ENCODE assay signal across 8 cellular contexts in genomic region chr19:15702590-15702930, GRCh38. TPM values are rescaled to one million over a fixed set of nuclear protein-coding genes. Genes with fewer than 3 reads are reported as not detected.
A peak's percentile ranks its signal among the peaks of the same experiment; 100 is the strongest.
DNase-seq lines count a peak whose midpoint lies in the region; ATAC-seq and TF ChIP-seq lines count a peak whose summit lies in the region.

No MANE protein-coding gene starts in this region.

- no peak for ATAC-seq in activated T-cell treated with anti-CD3 and anti-CD28 coated beads, Interleukin-2, amount 50 U/mL, for 72 hours (replicated peaks in 1 of 2)
- no peak for ATAC-seq in GM19324 (IDR thresholded peaks at IDR 0.05; ENCODE audit: low FRiP score, unreplicated experiment)

- intact Hi-C loops in MCF 10A (cut with micrococcal nuclease) (no loop called here), vagina (cut with DNase I) (no loop called here)

- peaks cover 1 to 2% of the 10 kb centered on the region in 2 donors for H3K36me3 Mint-ChIP-seq in activated T-cell treated with anti-CD3 and anti-CD28 coated beads, Interleukin-2, amount 50 U/mL, for 72 hours (ENCODE audit: insufficient read depth in 2 of 2)
- no peaks in the 10 kb centered on the region for H3K36me3 Mint-ChIP-seq in MCF 10A (ENCODE audit: insufficient read depth, unreplicated experiment)
- H3K36me3 Mint-ChIP-seq in T-helper 2 cell treated with Interferon-gamma antibody and Interleukin-4, amounts not matched to agents 5 μg/mL and 100 μg/mL, for 36 hours (ENCODE audit: low read depth), result no peaks in the 10 kb centered on the region

- no peak overlapping the region for H3K4me3 Mint-ChIP-seq in activated T-cell treated with anti-CD3 and anti-CD28 coated beads, Interleukin-2, amount 50 U/mL, for 72 hours
- no peak overlapping the region for H3K4me3 Mint-ChIP-seq in MCF 10A (ENCODE audit: unreplicated experiment)
- no peak overlapping the region for H3K4me3 Mint-ChIP-seq in T-helper 2 cell treated with Interferon-gamma antibody and Interleukin-4, amounts not matched to agents 5 μg/mL and 100 μg/mL, for 36 hours

- H3K4me1 ChIP-seq in vagina, result peaks cover 25% of the 10 kb centered on the region

- CTCF ChIA-PET in MCF 10A (lab: Yijun Ruan, JAX), result interaction anchor here (0.6 kb wide), 1 partner anchor 482 kb away, joined by 3 read pairs; no protein-coding TSS in a partner anchor

- no peaks in the 10 kb centered on the region for H3K36me3 ChIP-seq in vagina

- H3K27ac ChIP-seq in vagina, result no peak overlapping the region

- BruUV-seq in MCF 10A (replicated peaks; lab: Mats Ljungman, UMichigan), result no TSS peak

- H3K27me3 ChIP-seq in vagina, result no peaks in the 10 kb centered on the region

- peaks cover 32% of the 10 kb centered on the region for H3K27me3 Mint-ChIP-seq in activated T-cell treated with anti-CD3 and anti-CD28 coated beads, Interleukin-2, amount 50 U/mL, for 72 hours (ENCODE audit: low read depth)
- H3K27me3 Mint-ChIP-seq in MCF 10A (ENCODE audit: insufficient read depth, unreplicated experiment), result no peaks in the 10 kb centered on the region
- H3K27me3 Mint-ChIP-seq in T-helper 2 cell treated with Interferon-gamma antibody and Interleukin-4, amounts not matched to agents 5 μg/mL and 100 μg/mL, for 36 hours (ENCODE audit: low read depth), result no peaks in the 10 kb centered on the region

- no peak for TF ChIP-seq POLR2A in vagina (IDR thresholded peaks at IDR 0.05)

- no peaks in the 10 kb centered on the region for H3K9me3 ChIP-seq in vagina

- no peaks in the 10 kb centered on the region for H3K4me1 Mint-ChIP-seq in activated T-cell treated with anti-CD3 and anti-CD28 coated beads, Interleukin-2, amount 50 U/mL, for 72 hours (ENCODE audit: low read depth)
- H3K4me1 Mint-ChIP-seq in MCF 10A (ENCODE audit: insufficient read depth, unreplicated experiment), result no peaks in the 10 kb centered on the region
- H3K4me1 Mint-ChIP-seq in T-helper 2 cell treated with Interferon-gamma antibody and Interleukin-4, amounts not matched to agents 5 μg/mL and 100 μg/mL, for 36 hours (ENCODE audit: low read depth), result peaks cover 3% of the 10 kb centered on the region

- peak; percentile 8 to 9 for DNase-seq in activated T-cell treated with anti-CD3 and anti-CD28 coated beads, Interleukin-2, amount 50 U/mL, for 72 hours
- no peak for DNase-seq in activated T-cell treated with anti-CD3 and anti-CD28 coated beads, Interleukin-2, amount 50 U/mL, for 1 hour
- peak; percentile 72 for DNase-seq in NCI-H69 (lab: John Stamatoyannopoulos, UW)
- DNase-seq in MCF 10A (ENCODE audit: unreplicated experiment), result peak; percentile 65
- DNase-seq in lung microvascular endothelial cell (ENCODE audit: low read depth in 2 of 2), result peak; percentile 82 to 83
- no peak for DNase-seq in T-helper 2 cell treated with Interferon-gamma antibody and Interleukin-4, amounts not matched to agents 5 μg/mL and 100 μg/mL, for 36 hours (ENCODE audit: low spot score)
- DNase-seq in vagina (ENCODE audit: extremely low spot score in 2 of 2), result no peak

- H3K9me3 Mint-ChIP-seq in activated T-cell treated with anti-CD3 and anti-CD28 coated beads, Interleukin-2, amount 50 U/mL, for 72 hours, result peaks cover 0 to 3% of the 10 kb centered on the region in 2 donors
- peaks cover 9% of the 10 kb centered on the region for H3K9me3 Mint-ChIP-seq in MCF 10A (ENCODE audit: unreplicated experiment)
- no peaks in the 10 kb centered on the region for H3K9me3 Mint-ChIP-seq in T-helper 2 cell treated with Interferon-gamma antibody and Interleukin-4, amounts not matched to agents 5 μg/mL and 100 μg/mL, for 36 hours

- no peak overlapping the region for H3K4me3 ChIP-seq in vagina

- no peak for TF ChIP-seq CTCF in MCF 10A (IDR thresholded peaks at IDR 0.05; ENCODE audit: unreplicated experiment)
- no peak for TF ChIP-seq CTCF in vagina (IDR thresholded peaks at IDR 0.05)

- H3K27ac Mint-ChIP-seq in activated T-cell treated with anti-CD3 and anti-CD28 coated beads, Interleukin-2, amount 50 U/mL, for 72 hours, result no peak overlapping the region
- no peak overlapping the region for H3K27ac Mint-ChIP-seq in MCF 10A (ENCODE audit: low read depth, unreplicated experiment)
- H3K27ac Mint-ChIP-seq in T-helper 2 cell treated with Interferon-gamma antibody and Interleukin-4, amounts not matched to agents 5 μg/mL and 100 μg/mL, for 36 hours, result no peak overlapping the region

- POLR2A ChIA-PET in MCF 10A (lab: Yijun Ruan, JAX), result interaction anchor here (0.7 kb wide), 1 partner anchor 24 kb away, joined by 3 read pairs; no protein-coding TSS in a partner anchor

RNA-seq across cellular contexts. Expression of gene OR10H2, which starts 25.3 kb away (rescaled TPM):
- not detected for total RNA-seq in activated T-cell treated with anti-CD3 and anti-CD28 coated beads, Interleukin-2, amount 50 U/mL, for 72 hours
- not detected in 2 replicates for total RNA-seq in MCF 10A (2022)
- total RNA-seq in lung microvascular endothelial cell, result not detected in 2 replicates
- not detected for total RNA-seq in vagina

RNA-seq across cellular contexts. Expression of gene CYP4F12, which starts 29.7 kb away (rescaled TPM):
- under 1 TPM in 1 of 2 donors, not detected in 1; 0.16 TPM for total RNA-seq in activated T-cell treated with anti-CD3 and anti-CD28 coated beads, Interleukin-2, amount 50 U/mL, for 72 hours
- total RNA-seq in MCF 10A (2022), result 0.42 and 0.56 TPM in 2 replicates
- total RNA-seq in lung microvascular endothelial cell, result not detected in 2 replicates
- total RNA-seq in vagina, result 76.1 TPM

RNA-seq across cellular contexts. Expression of gene OR10H3, which starts 35.2 kb away (rescaled TPM):
- not detected for total RNA-seq in activated T-cell treated with anti-CD3 and anti-CD28 coated beads, Interleukin-2, amount 50 U/mL, for 72 hours
- total RNA-seq in MCF 10A (2022), result not detected in 2 replicates
- not detected in 2 replicates for total RNA-seq in lung microvascular endothelial cell
- not detected for total RNA-seq in vagina

Comparison
In these comparisons a context has a peak if more than half of its experiments do, and no peak if none do; other contexts are left out.
1. DNase-seq: peak in activated T-cell treated with anti-CD3 and anti-CD28 coated beads, Interleukin-2, amount 50 U/mL, for 72 hours (2 of 2), NCI-H69 (single experiment), MCF 10A (single experiment) and lung microvascular endothelial cell (2 of 2); none in activated T-cell treated with anti-CD3 and anti-CD28 coated beads, Interleukin-2, amount 50 U/mL, for 1 hour (single experiment), T-helper 2 cell treated with Interferon-gamma antibody and Interleukin-4, amounts not matched to agents 5 μg/mL and 100 μg/mL, for 36 hours (single experiment) and vagina (0 of 2).
2. RNA of gene CYP4F12, which starts 29.7 kb away (total RNA-seq): 76.1 TPM in vagina (single experiment); 0.42 to 0.56 TPM in MCF 10A, 0.16 TPM in activated T-cell treated with anti-CD3 and anti-CD28 coated beads, Interleukin-2, amount 50 U/mL, for 72 hours and not detected in lung microvascular endothelial cell; every median in the first group is over 10 times any median in the second.